Comparison of ENCODE assay signal across 8 cellular contexts in genomic region chr17:17680477-17681186, GRCh38. TPM values are rescaled to one million over a fixed set of nuclear protein-coding genes. Genes with fewer than 3 reads are reported as not detected.
DNase-seq lines count a peak whose midpoint lies in the region; ATAC-seq and TF ChIP-seq lines count a peak whose summit lies in the region.

No MANE protein-coding gene starts in this region.

- H3K36me3 Mint-ChIP-seq in activated naive CD4-positive, alpha-beta T cell treated with anti-CD3 and anti-CD28 coated beads, Interleukin-2, amount 10 ng/mL, durations not matched to agents 7 days and 5 days = peaks cover under 1% of the 10 kb centered on the region
- no peaks in the 10 kb centered on the region for H3K36me3 Mint-ChIP-seq in activated naive CD8-positive, alpha-beta T cell treated with anti-CD3 and anti-CD28 coated beads for 36 hours

- no peak for TF ChIP-seq CTCF in right lobe of liver (IDR thresholded peaks at IDR 0.05)
- peak in 2 of 6 experiments; percentile 20 to 40 for TF ChIP-seq CTCF in thyroid gland (IDR thresholded peaks at IDR 0.05)

- no peak for ATAC-seq in right lobe of liver
- ATAC-seq in GM18505 (IDR thresholded peaks at IDR 0.05; ENCODE audit: unreplicated experiment) = no peak
- ATAC-seq in GM19035 (IDR thresholded peaks at IDR 0.05; ENCODE audit: unreplicated experiment) = no peak

- peaks cover 28% of the 10 kb centered on the region for H3K27me3 Mint-ChIP-seq in activated naive CD4-positive, alpha-beta T cell treated with anti-CD3 and anti-CD28 coated beads, Interleukin-2, amount 10 ng/mL, durations not matched to agents 7 days and 5 days
- peaks cover 3% of the 10 kb centered on the region for H3K27me3 Mint-ChIP-seq in activated naive CD8-positive, alpha-beta T cell treated with anti-CD3 and anti-CD28 coated beads for 36 hours

- H3K9me3 ChIP-seq in right lobe of liver (no peaks in the 10 kb centered on the region), thyroid gland (no peaks in the 10 kb centered on the region)

- intact Hi-C loops in right lobe of liver (cut with DNase I) = loop anchor here in 1 of 2 donors (10.0 kb wide), 1 partner anchor 184 kb away; no protein-coding TSS in a partner anchor
- intact Hi-C loops in thyroid gland (cut with DNase I) = loop anchor here (5.0 to 10.0 kb wide), 3 partner anchors 127 to 352 kb away; no protein-coding TSS in a partner anchor

- CTCF ChIA-PET in activated naive CD4-positive, alpha-beta T cell treated with anti-CD3 and anti-CD28 coated beads, Interleukin-2, amount 10 ng/mL, durations not matched to agents 7 days and 5 days (lab: Charles Lee) = interaction anchor here (0.8 to 2.7 kb wide), 12 partner anchors 10 to 355 kb away, joined by 3 to 20 read pairs (median 4); no protein-coding TSS in a partner anchor

- DNase-seq in activated naive CD4-positive, alpha-beta T cell treated with anti-CD3 and anti-CD28 coated beads, Interleukin-2, amount 10 ng/mL, durations not matched to agents 7 days and 5 days = no peak
- DNase-seq in activated naive CD4-positive, alpha-beta T cell (lab: John Stamatoyannopoulos, UW) = no peak
- no peak for DNase-seq in activated naive CD8-positive, alpha-beta T cell treated with anti-CD3 and anti-CD28 coated beads for 36 hours
- DNase-seq in right lobe of liver = no peak
- DNase-seq in thyroid gland = no peak
- DNase-seq in D341Med (ENCODE audit: low spot score) = no peak

- H3K36me3 ChIP-seq in right lobe of liver (no peaks in the 10 kb centered on the region), thyroid gland (no peaks in the 10 kb centered on the region)

- H3K4me3 ChIP-seq in right lobe of liver (peak overlapping the region; percentile 62 to 71 (median 64)), thyroid gland (replicated peaks in 1 of 3) (peak overlapping the region in 1 of 3 donors; percentile 75)

- peaks cover 0 to 8% (median 3%) of the 10 kb centered on the region in 4 donors for H3K4me1 ChIP-seq in right lobe of liver
- peaks cover 20 to 45% of the 10 kb centered on the region in 2 donors for H3K4me1 ChIP-seq in thyroid gland

- peak overlapping the region in 1 of 3 donors; percentile 82 for H3K27ac ChIP-seq in right lobe of liver
- peak overlapping the region; percentile 39 to 94 (median 90) for H3K27ac ChIP-seq in thyroid gland

- no peaks in the 10 kb centered on the region for H3K27me3 ChIP-seq in right lobe of liver
- no peaks in the 10 kb centered on the region for H3K27me3 ChIP-seq in thyroid gland

- H3K4me1 Mint-ChIP-seq in activated naive CD4-positive, alpha-beta T cell treated with anti-CD3 and anti-CD28 coated beads, Interleukin-2, amount 10 ng/mL, durations not matched to agents 7 days and 5 days = peaks cover 39% of the 10 kb centered on the region
- H3K4me1 Mint-ChIP-seq in activated naive CD8-positive, alpha-beta T cell treated with anti-CD3 and anti-CD28 coated beads for 36 hours = peaks cover 39% of the 10 kb centered on the region

- H3K27ac Mint-ChIP-seq in activated naive CD4-positive, alpha-beta T cell treated with anti-CD3 and anti-CD28 coated beads, Interleukin-2, amount 10 ng/mL, durations not matched to agents 7 days and 5 days = peak overlapping the region; percentile 44
- H3K27ac Mint-ChIP-seq in activated naive CD8-positive, alpha-beta T cell treated with anti-CD3 and anti-CD28 coated beads for 36 hours = no peak overlapping the region

- 47% methylated on average over 11 of the region's 12 CpGs for WGBS in right lobe of liver (ENCODE audit: insufficient coverage, low coverage, low lambda C conversion rate, missing lambda C conversion rate)
- 54 to 66% methylated on average over 10 to 12 of the region's 12 CpGs for WGBS in thyroid gland, 2 donors

- TF ChIP-seq POLR2A in right lobe of liver (IDR thresholded peaks at IDR 0.05) = no peak
- no peak for TF ChIP-seq POLR2A in thyroid gland (IDR thresholded peaks at IDR 0.05)
- no peak for TF ChIP-seq POLR2A in GM18505 (IDR thresholded peaks at IDR 0.05; ENCODE audit: borderline replicate concordance, extremely low read depth, insufficient read depth, insufficient read length)

- H3K4me3 Mint-ChIP-seq in activated naive CD4-positive, alpha-beta T cell treated with anti-CD3 and anti-CD28 coated beads, Interleukin-2, amount 10 ng/mL, durations not matched to agents 7 days and 5 days = peak overlapping the region; percentile 57
- H3K4me3 Mint-ChIP-seq in activated naive CD8-positive, alpha-beta T cell treated with anti-CD3 and anti-CD28 coated beads for 36 hours = peak overlapping the region; percentile 2

- H3K9me3 Mint-ChIP-seq in activated naive CD4-positive, alpha-beta T cell treated with anti-CD3 and anti-CD28 coated beads, Interleukin-2, amount 10 ng/mL, durations not matched to agents 7 days and 5 days = no peaks in the 10 kb centered on the region
- H3K9me3 Mint-ChIP-seq in activated naive CD8-positive, alpha-beta T cell treated with anti-CD3 and anti-CD28 coated beads for 36 hours = no peaks in the 10 kb centered on the region

RNA-seq across cellular contexts. Expression of gene RAI1, which starts 0.6 kb away (rescaled TPM):
- total RNA-seq in activated naive CD8-positive, alpha-beta T cell treated with anti-CD3 and anti-CD28 coated beads for 36 hours = 10 to 100 TPM; 19.6 to 21.1 TPM
- total RNA-seq in right lobe of liver (10 to 100 TPM in 2 of 6 experiments, 1 to 10 TPM in 4; 6.1 to 14.5 (median 8.4) TPM), thyroid gland (10 to 100 TPM; 19.1 to 52.3 (median 34.1) TPM)
